10 cellular contexts compared by ENCODE assay signal in the genomic region with DNA sequence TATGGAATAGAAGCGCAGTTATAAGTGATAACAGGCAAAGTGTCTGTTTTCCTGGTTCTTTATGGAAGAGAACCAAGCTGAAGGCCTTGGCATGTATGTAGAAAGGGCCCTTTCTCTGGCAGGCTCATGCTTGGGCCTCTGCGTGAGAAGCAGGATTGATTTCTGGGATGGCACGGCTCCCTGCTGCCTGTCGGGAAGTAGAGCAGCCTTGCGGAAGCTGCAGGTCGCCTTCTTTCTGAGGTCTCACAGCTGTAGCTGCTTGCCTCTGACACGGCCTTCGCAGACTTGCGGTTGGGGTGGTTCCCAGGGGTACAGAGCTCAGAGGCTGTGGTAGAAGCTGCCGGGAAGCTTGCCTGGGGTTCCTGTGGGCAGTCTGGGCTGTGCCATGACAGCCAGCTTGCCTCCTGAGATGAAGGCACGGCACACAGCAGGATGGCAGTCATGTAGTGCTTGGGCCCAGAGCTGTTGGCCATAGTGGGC. TPM values are rescaled to one million over a fixed set of nuclear protein-coding genes. Genes with fewer than 3 reads are reported as not detected.
DNase-seq lines count a peak whose midpoint lies in the region; ATAC-seq, FAIRE-seq and TF ChIP-seq lines count a peak whose summit lies in the region.
"Had no signal": no experiment of that assay in that cellular context is flagged by ENCODE, and none has a peak within 500 bp of the region (broad histone marks: within the 10 kb centered on the region; RNA-seq: fewer than 3 reads in every experiment).

No MANE protein-coding gene starts in this region.

- no peaks in the 10 kb centered on the region for H3K9me3 Mint-ChIP-seq in mesothelial cell of epicardium
- no peaks in the 10 kb centered on the region for H3K9me3 Mint-ChIP-seq in HFFc6
- H3K9me3 Mint-ChIP-seq: CD4-positive, alpha-beta T cell had no signal

- no peak overlapping the region for H3K4me3 ChIP-seq in kidney (ENCODE audit: low read length in 2 of 2)
- H3K4me3 ChIP-seq in prostate gland = no peak overlapping the region

- H3K4me3 Mint-ChIP-seq in mesothelial cell of epicardium = no peak overlapping the region
- H3K4me3 Mint-ChIP-seq in HFFc6 = no peak overlapping the region
- H3K4me3 Mint-ChIP-seq: CD4-positive, alpha-beta T cell had no signal

- H3K27me3 Mint-ChIP-seq in mesothelial cell of epicardium (ENCODE audit: low read depth) (no peaks in the 10 kb centered on the region), HFFc6 (ENCODE audit: insufficient read depth) (no peaks in the 10 kb centered on the region; the same call in 1 of the 2 replicates)
- H3K27me3 Mint-ChIP-seq: CD4-positive, alpha-beta T cell had no signal

- H3K36me3 Mint-ChIP-seq in mesothelial cell of epicardium (peaks cover 16% of the 10 kb centered on the region), HFFc6 (ENCODE audit: low read depth) (peaks cover 20% of the 10 kb centered on the region; the same call in 1 of the 2 replicates)

- no peak for TF ChIP-seq POLR2A in prostate gland (IDR thresholded peaks at IDR 0.05)

- no peaks in the 10 kb centered on the region for H3K27me3 ChIP-seq in prostate gland (replicated peaks; ENCODE audit: insufficient read depth)

- DNase-seq in GM10266 (ENCODE audit: extremely low spot score) (peak; percentile 57), cerebellum (ENCODE audit: low spot score) (peak; percentile 59), kidney (peak; percentile 84), prostate gland (ENCODE audit: low spot score) (no peak), posterior vena cava (ENCODE audit: low spot score) (no peak), mesothelial cell of epicardium (ENCODE audit: low spot score in 2 of 2, unreplicated experiment in 2 of 2) (no peak), HFFc6 (no peak)
- DNase-seq: CD4-positive, alpha-beta T cell had no signal

- H3K4me1 Mint-ChIP-seq in mesothelial cell of epicardium (peaks cover 5% of the 10 kb centered on the region), HFFc6 (ENCODE audit: low read depth) (peaks cover 18% of the 10 kb centered on the region)

- no peak for ATAC-seq in HG03175 (IDR thresholded peaks at IDR 0.05; ENCODE audit: unreplicated experiment)

- WGBS in prostate gland = 50% methylated on average over 11 of the region's 11 CpGs

- H3K27ac ChIP-seq in kidney (ENCODE audit: low read depth in 2 of 2, low read length in 2 of 2) (peak overlapping the region; percentile 64 to 66), prostate gland (peak overlapping the region; percentile 39 to 75)

- H3K36me3 ChIP-seq in kidney (ENCODE audit: control insufficient read depth in 1 of 2, insufficient read depth in 2 of 2, low read length in 2 of 2) (peaks cover 5 to 6% of the 10 kb centered on the region in 2 donors), prostate gland (no peaks in the 10 kb centered on the region)

- no peak for TF ChIP-seq CTCF in GM10266 (IDR thresholded peaks at IDR 0.05; ENCODE audit: control insufficient read depth, insufficient read depth, low read depth, missing control alignments)
- TF ChIP-seq CTCF in kidney (IDR thresholded peaks at IDR 0.05; ENCODE audit: borderline replicate concordance, extremely low read depth, insufficient read depth) = no peak
- TF ChIP-seq CTCF in prostate gland (IDR thresholded peaks at IDR 0.05) = no peak
- no peak for TF ChIP-seq CTCF in mesothelial cell of epicardium (IDR thresholded peaks at IDR 0.05; ENCODE audit: unreplicated experiment)
- no peak for TF ChIP-seq CTCF in HFFc6 (IDR thresholded peaks at IDR 0.05)

- H3K27ac Mint-ChIP-seq in mesothelial cell of epicardium = no peak overlapping the region
- no peak overlapping the region for H3K27ac Mint-ChIP-seq in HFFc6

- no peak for FAIRE-seq in kidney (lab: Jason Lieb, UNC)
- FAIRE-seq: H1 had no signal

- H3K4me1 ChIP-seq in kidney (ENCODE audit: control insufficient read depth in 1 of 2, insufficient read depth in 1 of 2, low read depth in 1 of 2, low read length in 2 of 2) (peaks cover 14 to 15% of the 10 kb centered on the region in 2 donors), prostate gland (replicated peaks) (peaks cover 12% of the 10 kb centered on the region)

- intact Hi-C loops in kidney (cut with DNase I) = no loop called here
- intact Hi-C loops in prostate gland (cut with DNase I) = no loop called here
- intact Hi-C loops in posterior vena cava (cut with DNase I) = no loop called here

- H3K9ac ChIP-seq in kidney (ENCODE audit: low read length in 2 of 2) = no peak overlapping the region

- H3K9me3 ChIP-seq in kidney (ENCODE audit: control insufficient read depth in 1 of 2, low read length in 2 of 2) (no peaks in the 10 kb centered on the region), prostate gland (no peaks in the 10 kb centered on the region)

RNA-seq across cellular contexts. Expression of gene TRAPPC10, which starts 39.4 kb away (rescaled TPM):
- total RNA-seq in cerebellum = 24.9 TPM
- 48.5 TPM for total RNA-seq in kidney
- polyA plus RNA-seq in kidney (ENCODE audit: insufficient read depth, low read depth, low replicate concordance) = 8.8 TPM
- 10 to 100 TPM; 14.4 to 38.9 TPM for total RNA-seq in prostate gland
- 10 to 100 TPM; 26.7 to 30.3 TPM for total RNA-seq in posterior vena cava
- total RNA-seq in mesothelial cell of epicardium = 28.4 to 34.5 TPM (median 32.1 TPM) in 3 replicates
- 10 to 100 TPM; 24.1 to 29.4 (median 27.7) TPM for total RNA-seq in HFFc6 (2021; fragmentation: NEBNext Ultra II Directional; extraction: Animal tissue kit (Norgen Biotek cat#: 25700))

RNA-seq across cellular contexts. Expression of gene PWP2, which starts 55.7 kb away (rescaled TPM):
- total RNA-seq in cerebellum = 11.7 TPM
- 8.1 TPM for total RNA-seq in kidney
- 0.84 TPM for polyA plus RNA-seq in kidney (ENCODE audit: insufficient read depth, low read depth, low replicate concordance)
- 10 to 100 TPM; 10.7 to 14.9 TPM for total RNA-seq in prostate gland
- total RNA-seq in posterior vena cava = 1 to 10 TPM; 4.5 to 5.4 TPM
- total RNA-seq in mesothelial cell of epicardium = 2.3 to 7.5 TPM (median 3.1 TPM) in 3 replicates
- 10 to 100 TPM; 13.7 to 20.0 (median 16.6) TPM for total RNA-seq in HFFc6 (2021; fragmentation: NEBNext Ultra II Directional; extraction: Animal tissue kit (Norgen Biotek cat#: 25700))

Comparison
In these comparisons a context has a peak if more than half of its experiments do, and no peak if none do; other contexts are left out.
1. DNase-seq: peak in GM10266 (single experiment), cerebellum (single experiment) and kidney (single experiment); none in prostate gland (single experiment), posterior vena cava (single experiment), mesothelial cell of epicardium (0 of 2) and HFFc6 (single experiment).